22 cellular contexts compared by ENCODE assay signal in genomic region chr17:14092808-14093207, GRCh38. TPM values are rescaled to one million over a fixed set of nuclear protein-coding genes. Genes with fewer than 3 reads are reported as not detected.
A peak's percentile ranks its signal among the peaks of the same experiment; 100 is the strongest.
DNase-seq lines count a peak whose midpoint lies in the region; ATAC-seq, FAIRE-seq and TF ChIP-seq lines count a peak whose summit lies in the region.
"Had no signal": no experiment of that assay in that cellular context is flagged by ENCODE, and none has a peak within 500 bp of the region (broad histone marks: within the 10 kb centered on the region; RNA-seq: fewer than 3 reads in every experiment).

No MANE protein-coding gene starts in this region.

- H3K36me3 ChIP-seq in small intestine (ENCODE audit: control insufficient read depth in 2 of 2, insufficient read depth in 2 of 2, low read length in 2 of 2) (no peaks in the 10 kb centered on the region), PC-3 (ENCODE audit: low read depth, low read length) (no peaks in the 10 kb centered on the region)

- peak; percentile 44 for DNase-seq in EH (ENCODE audit: low read depth)
- DNase-seq in HFFc6 = peak; percentile 19
- peak; percentile 71 for DNase-seq in small intestine
- no peak for DNase-seq in PC-3
- DNase-seq in stimulated activated CD4-positive, alpha-beta T cell treated with anti-CD3 and anti-CD28 coated beads, Interleukin-4, amount 100 ng/mL, for 1 hour = no peak
- DNase-seq in NCI-H2171 treated with DMSO at 0.1 percent for 48 hours (lab: John Stamatoyannopoulos, UW) = no peak
- DNase-seq: AML-193; DMS 273 treated with DMSO at 0.1 percent for 48 hours; DND-41; GDM1; GOT3; KG1; NCI-H1417 treated with DMSO at 0.1 percent for 48 hours; NCI-H1930; NCI-H345; NCI-H526; NK-92 treated with Interleukin-12 subunit alpha and Interleukin-12 subunit beta, amount 100 ng/mL, for 24 hours; Right ventricle myocardium superior; T-cell had no signal

- H3K79me2 ChIP-seq in PC-3 (ENCODE audit: low read length) = peaks cover 61% of the 10 kb centered on the region

- H3K4me2 ChIP-seq in PC-3 (ENCODE audit: low read length) = no peak overlapping the region

- H3K27me3 ChIP-seq in small intestine (ENCODE audit: control insufficient read depth in 2 of 2, insufficient read depth in 2 of 2, low read length in 2 of 2) (no peaks in the 10 kb centered on the region), PC-3 (ENCODE audit: low read length) (no peaks in the 10 kb centered on the region)

- peaks cover 0 to 8% of the 10 kb centered on the region in 2 donors for H3K4me1 ChIP-seq in small intestine (ENCODE audit: control insufficient read depth in 2 of 2, insufficient read depth in 1 of 2, low read depth in 1 of 2, low read length in 1 of 2)
- peaks cover 5% of the 10 kb centered on the region for H3K4me1 ChIP-seq in PC-3 (ENCODE audit: insufficient read depth, low read length)

- no peaks in the 10 kb centered on the region for H3K9me3 Mint-ChIP-seq in HFFc6
- no peaks in the 10 kb centered on the region for H3K9me3 Mint-ChIP-seq in activated T-helper 17 cell treated with anti-CD3 and anti-CD28 coated beads, Interleukin-2, amount 50 U/mL, for 72 hours
- H3K9me3 Mint-ChIP-seq: T-cell had no signal

- intact Hi-C loops in PC-3 (cut with micrococcal nuclease) = no loop called here

- H3K4me3 Mint-ChIP-seq in HFFc6 = peak overlapping the region; percentile 40
- H3K4me3 Mint-ChIP-seq in activated T-helper 17 cell treated with anti-CD3 and anti-CD28 coated beads, Interleukin-2, amount 50 U/mL, for 72 hours = peak overlapping the region; percentile 5
- H3K4me3 Mint-ChIP-seq: T-cell had no signal

- BruUV-seq in PC-3 (replicated peaks; lab: Mats Ljungman, UMichigan) = no TSS peak

- H3K4me3 ChIP-seq in small intestine (ENCODE audit: low read depth in 1 of 2, low read length in 2 of 2) (no peak overlapping the region), PC-3 (ENCODE audit: low read length) (no peak overlapping the region)

- H2AFZ ChIP-seq in PC-3 (ENCODE audit: low read length) = no peak overlapping the region

- H4K20me1 ChIP-seq in PC-3 (ENCODE audit: low read length) = peaks cover 5% of the 10 kb centered on the region; the same call in 1 of the 2 replicates

- CTCF ChIA-PET in PC-3 (lab: Charles Lee) = no interaction called here

- no peak overlapping the region for H3K27ac ChIP-seq in small intestine (ENCODE audit: low read depth in 1 of 2, low read length in 1 of 2)
- H3K27ac ChIP-seq in PC-3 (ENCODE audit: low read length) = no peak overlapping the region
- H3K27ac ChIP-seq: C4-2B had no signal

- WGBS in small intestine, 3 donors = 19 to 58% (median 34%) methylated on average over 1 of the region's 1 CpG

- H3K9me3 ChIP-seq in small intestine (ENCODE audit: control insufficient read depth, low read depth) = no peaks in the 10 kb centered on the region
- no peaks in the 10 kb centered on the region for H3K9me3 ChIP-seq in PC-3 (ENCODE audit: low read length)

- no peaks in the 10 kb centered on the region for H3F3A ChIP-seq in PC-3 (ENCODE audit: low read length, unreplicated experiment)

- peak overlapping the region; percentile 80 for H3K27ac Mint-ChIP-seq in HFFc6
- H3K27ac Mint-ChIP-seq in activated T-helper 17 cell treated with anti-CD3 and anti-CD28 coated beads, Interleukin-2, amount 50 U/mL, for 72 hours = peak overlapping the region; percentile 36
- H3K27ac Mint-ChIP-seq: T-cell had no signal

- no peaks in the 10 kb centered on the region for H3K27me3 Mint-ChIP-seq in HFFc6 (ENCODE audit: insufficient read depth)
- no peaks in the 10 kb centered on the region for H3K27me3 Mint-ChIP-seq in activated T-helper 17 cell treated with anti-CD3 and anti-CD28 coated beads, Interleukin-2, amount 50 U/mL, for 72 hours
- H3K27me3 Mint-ChIP-seq: T-cell had no signal

- no peak for TF ChIP-seq CTCF in HFFc6 (IDR thresholded peaks at IDR 0.05)
- TF ChIP-seq CTCF in PC-3 (conservative IDR thresholded peaks at IDR 0.05; ENCODE audit: low read depth, low read length) = no peak

- no peaks in the 10 kb centered on the region for H3K9me2 ChIP-seq in PC-3 (replicated peaks; ENCODE audit: low read length)

- peaks cover 61% of the 10 kb centered on the region for H3K4me1 Mint-ChIP-seq in HFFc6 (ENCODE audit: low read depth)
- H3K4me1 Mint-ChIP-seq in activated T-helper 17 cell treated with anti-CD3 and anti-CD28 coated beads, Interleukin-2, amount 50 U/mL, for 72 hours = peaks cover 16% of the 10 kb centered on the region

- H3K9ac ChIP-seq in PC-3 (ENCODE audit: low read length) = no peak overlapping the region

- POLR2A ChIA-PET in PC-3 (lab: Charles Lee; ENCODE audit: unreplicated experiment) = no interaction called here

- peak; percentile 59 for FAIRE-seq in small intestine (lab: Jason Lieb, UNC)

- H3K36me3 Mint-ChIP-seq in HFFc6 (ENCODE audit: low read depth) = peaks cover 4% of the 10 kb centered on the region; the same call in 1 of the 2 replicates
- peaks cover 33% of the 10 kb centered on the region for H3K36me3 Mint-ChIP-seq in activated T-helper 17 cell treated with anti-CD3 and anti-CD28 coated beads, Interleukin-2, amount 50 U/mL, for 72 hours (ENCODE audit: low read depth)

- no peak for ATAC-seq in activated T-helper 17 cell treated with anti-CD3 and anti-CD28 coated beads, Interleukin-2, amount 50 U/mL, for 72 hours (replicated peaks)
- ATAC-seq in PC-3 = no peak
- ATAC-seq: HCT116, T-cell had no signal

RNA-seq across cellular contexts. Expression of gene COX10, which starts 23.5 kb away (rescaled TPM):
- total RNA-seq in HFFc6 (2021; fragmentation: NEBNext Ultra II Directional; extraction: Animal tissue kit (Norgen Biotek cat#: 25700)) = 10 to 100 TPM; 12.2 to 16.2 (median 14.8) TPM
- total RNA-seq in activated T-helper 17 cell treated with anti-CD3 and anti-CD28 coated beads, Interleukin-2, amount 50 U/mL, for 72 hours = 10 to 100 TPM; 16.0 to 30.1 TPM
- 10 to 100 TPM; 10.8 to 18.1 (median 14.5) TPM for polyA plus RNA-seq in small intestine
- 28.3 and 34.7 TPM in 2 replicates for total RNA-seq in PC-3 (2014; rRNA removed)

Comparison
In these comparisons a context has a peak if more than half of its experiments do, and no peak if none do; other contexts are left out.
1. DNase-seq: peak in EH (single experiment), HFFc6 (single experiment) and small intestine (single experiment); none in PC-3 (single experiment), stimulated activated CD4-positive, alpha-beta T cell treated with anti-CD3 and anti-CD28 coated beads, Interleukin-4, amount 100 ng/mL, for 1 hour (single experiment) and NCI-H2171 treated with DMSO at 0.1 percent for 48 hours (single experiment).